Comparison of ENCODE assay signal across 26 cellular contexts in the genomic region with DNA sequence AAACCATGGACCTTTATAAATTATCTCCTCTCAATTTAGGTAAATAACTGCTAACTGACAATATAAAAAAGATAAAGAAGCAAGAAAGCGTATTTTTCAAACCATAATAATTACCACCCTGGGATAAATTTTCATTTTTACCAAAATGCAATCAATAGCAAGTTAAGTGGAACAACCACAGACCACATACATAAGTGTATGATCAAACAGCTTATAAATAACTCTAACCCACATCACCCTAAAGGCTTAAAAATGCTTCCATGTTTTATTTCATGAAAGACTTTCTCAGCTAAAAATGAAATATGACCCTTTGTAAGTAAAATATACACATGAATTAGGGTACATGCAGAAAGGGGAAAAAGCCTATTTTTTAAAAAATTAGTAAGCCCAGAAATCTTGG.
DNase-seq lines count a peak whose midpoint lies in the region; ATAC-seq, FAIRE-seq and TF ChIP-seq lines count a peak whose summit lies in the region.
"Had no signal": no experiment of that assay in that cellular context is flagged by ENCODE, and none has a peak within 500 bp of the region (broad histone marks: within the 10 kb centered on the region; RNA-seq: fewer than 3 reads in every experiment).

No MANE protein-coding gene starts in this region.

- H3K4me3 Mint-ChIP-seq in memory B cell: no peak overlapping the region
- H3K4me3 Mint-ChIP-seq: CD14-positive monocyte; CD8-positive, alpha-beta memory T cell; T-helper 17 cell had no signal

- no peaks in the 10 kb centered on the region for H3K79me2 ChIP-seq in KMS-11 (ENCODE audit: insufficient read depth, low read depth)

- peaks cover 2% of the 10 kb centered on the region for H3K9me3 Mint-ChIP-seq in memory B cell
- H3K9me3 Mint-ChIP-seq: CD8-positive, alpha-beta memory T cell had no signal

- FAIRE-seq in G401.6 (lab: Jason Lieb, UNC): peak; percentile 30
- FAIRE-seq: A549, H54, HepG2, RCC 7860 had no signal

- intact Hi-C loops in posterior cingulate gyrus (cut with DNase I): no loop called here

- no peak overlapping the region for H2AFZ ChIP-seq in KMS-11 (ENCODE audit: low read depth)

- H3K27me3 Mint-ChIP-seq in memory B cell: no peaks in the 10 kb centered on the region
- H3K27me3 Mint-ChIP-seq: CD8-positive, alpha-beta memory T cell; T-helper 17 cell had no signal

- H3K4me3 ChIP-seq in KMS-11 (IDR thresholded peaks at IDR 0.05; ENCODE audit: insufficient read depth, low read depth, low read length): no peak overlapping the region
- H3K4me3 ChIP-seq: A549 had no signal

- no peak overlapping the region for H3K9ac ChIP-seq in KMS-11
- H3K9ac ChIP-seq: SK-N-SH had no signal

- no peak for TF ChIP-seq CTCF in KMS-11 (conservative IDR thresholded peaks at IDR 0.05; ENCODE audit: low read depth, low read length)

- peaks cover 31% of the 10 kb centered on the region for H3K4me1 Mint-ChIP-seq in memory B cell

- H3K27ac Mint-ChIP-seq in memory B cell: peak overlapping the region; percentile 18
- H3K27ac Mint-ChIP-seq: CD14-positive monocyte; CD8-positive, alpha-beta memory T cell; T-helper 17 cell had no signal

- H3K4me2 ChIP-seq in KMS-11: peak overlapping the region; percentile 23; the same call in 1 of the 2 replicates
- H3K4me2 ChIP-seq: A549, SK-N-SH had no signal

- H3K36me3 Mint-ChIP-seq in memory B cell: peaks cover 25% of the 10 kb centered on the region

- no peak for DNase-seq in memory B cell (ENCODE audit: low spot score in 2 of 2)
- no peak for DNase-seq in caudate nucleus (lab: John Stamatoyannopoulos, UW)
- no peak for DNase-seq in posterior cingulate gyrus
- DNase-seq: CD8-positive, alpha-beta memory T cell; DND-41; Kasumi-1; NCI-H1105; NCI-H1436 treated with DMSO at 0.1 percent for 48 hours; NCI-H187 treated with DMSO at 0.1 percent for 48 hours; NCI-H2171 treated with DMSO at 0.1 percent for 48 hours; NCI-H345; NCI-H524; SIG-M5; SK-N-SH; SW 1271; T-helper 17 cell; T1000 had no signal

- H3K27ac ChIP-seq in KMS-11 (no peak overlapping the region), caudate nucleus (ENCODE audit: low read depth, low read length) (no peak overlapping the region)
- H3K27ac ChIP-seq: A549 had no signal

- H3K27me3 ChIP-seq in KMS-11 (ENCODE audit: insufficient read depth, low read depth): no peaks in the 10 kb centered on the region

- peaks cover 6% of the 10 kb centered on the region; the same call in 1 of the 2 replicates for H4K20me1 ChIP-seq in KMS-11 (ENCODE audit: insufficient read depth)

- H3K36me3 ChIP-seq in KMS-11 (ENCODE audit: insufficient read depth): no peaks in the 10 kb centered on the region; the same call in 1 of the 2 replicates

- ATAC-seq in GM19372 (IDR thresholded peaks at IDR 0.05; ENCODE audit: low read depth, unreplicated experiment) (peak; percentile 40), memory B cell (ENCODE audit: low read depth) (no peak), GM19455 (IDR thresholded peaks at IDR 0.05; ENCODE audit: unreplicated experiment) (no peak)
- ATAC-seq: A549, HepG2, T-helper 17 cell had no signal

- peaks cover 44% of the 10 kb centered on the region for H3K4me1 ChIP-seq in KMS-11 (ENCODE audit: low read depth, poor library complexity, severe bottlenecking)
